Comparison of ENCODE assay signal across 1 cellular context in the genomic region with DNA sequence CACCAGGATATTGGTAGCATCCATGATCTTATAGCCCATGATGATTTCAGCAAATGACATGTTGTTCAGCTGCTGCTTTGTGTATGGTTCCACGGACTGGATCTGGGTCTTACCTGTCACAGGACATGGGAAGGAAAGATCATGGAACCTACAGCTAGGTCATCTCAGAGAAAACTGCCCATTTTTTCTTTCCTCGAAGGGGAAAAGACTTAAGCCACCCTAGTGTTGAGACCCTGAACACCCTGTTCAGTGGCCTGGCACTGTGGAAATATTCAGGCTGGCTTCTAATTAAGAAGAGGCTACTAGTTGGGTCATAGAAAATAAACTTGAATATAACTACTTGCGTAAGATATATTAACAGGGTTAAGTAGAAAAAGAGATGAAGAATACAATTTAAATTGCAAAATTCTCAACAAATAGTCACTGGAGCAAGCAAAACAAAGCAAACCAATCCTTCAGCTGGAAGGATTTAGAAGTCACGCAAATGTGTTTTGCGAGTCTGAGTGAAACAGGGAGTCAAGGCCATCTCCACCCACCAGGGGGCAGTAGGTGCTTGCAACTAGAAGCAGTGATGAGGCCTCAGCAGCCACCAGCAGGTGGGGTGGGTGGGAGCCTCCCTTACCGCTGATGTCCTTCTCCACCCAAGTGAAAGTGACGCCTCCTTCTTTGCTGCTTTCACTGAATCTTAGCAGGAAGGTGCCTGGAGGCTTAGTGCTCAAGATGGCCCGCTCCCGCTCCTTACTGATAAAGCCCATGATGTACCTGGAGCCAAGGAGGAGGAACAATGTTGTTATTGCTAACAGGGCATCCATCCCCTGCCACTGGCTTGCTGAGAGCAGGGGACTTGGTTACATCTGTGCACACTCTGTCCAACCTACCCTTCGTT.
TF ChIP-seq lines count a peak whose summit lies in the region.

No MANE protein-coding gene starts in this region.

TF ChIP-seq in K562, 482 proteins besides CTCF, POLR2A, EP300 and RAD21 (continued from another document and continues in another):
- TF ChIP-seq CEBPG (CRISPR knock-in tag; IDR thresholded peaks at IDR 0.05) = no peak
- no peak for TF ChIP-seq CEBPG (tag; conservative IDR thresholded peaks at IDR 0.05 in 1 of 2, IDR thresholded peaks at IDR 0.05 in 1 of 2)
- TF ChIP-seq, protein P1, sequence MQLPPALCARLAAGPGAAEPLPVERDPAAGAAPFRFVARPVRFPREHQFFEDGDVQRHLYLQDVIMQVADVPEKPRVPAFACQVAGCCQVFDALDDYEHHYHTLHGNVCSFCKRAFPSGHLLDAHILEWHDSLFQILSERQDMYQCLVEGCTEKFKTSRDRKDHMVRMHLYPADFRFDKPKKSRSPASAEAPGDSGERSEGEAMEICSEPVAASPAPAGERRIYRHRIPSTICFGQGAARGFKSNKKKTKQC (CRISPR knock-in tag; IDR thresholded peaks at IDR 0.05) = 0 out of 2 replicates have a peak, but pooled peaks have one; percentile 31
- TF ChIP-seq SMARCB1 (IDR thresholded peaks at IDR 0.05; ENCODE audit: insufficient read length, low read depth) = no peak
- 0 out of 2 replicates have a peak, but pooled peaks have one; percentile 60 for TF ChIP-seq ZEB2 (IDR thresholded peaks at IDR 0.05)
- peak; percentile 26; the same call in 1 of the 2 replicates for TF ChIP-seq TCF7 (IDR thresholded peaks at IDR 0.05; ENCODE audit: borderline replicate concordance)
- peak; percentile 62 for TF ChIP-seq NEUROD1 (IDR thresholded peaks at IDR 0.05; ENCODE audit: borderline replicate concordance, low read depth, low read length, partially characterized antibody)
- TF ChIP-seq, protein P2, sequence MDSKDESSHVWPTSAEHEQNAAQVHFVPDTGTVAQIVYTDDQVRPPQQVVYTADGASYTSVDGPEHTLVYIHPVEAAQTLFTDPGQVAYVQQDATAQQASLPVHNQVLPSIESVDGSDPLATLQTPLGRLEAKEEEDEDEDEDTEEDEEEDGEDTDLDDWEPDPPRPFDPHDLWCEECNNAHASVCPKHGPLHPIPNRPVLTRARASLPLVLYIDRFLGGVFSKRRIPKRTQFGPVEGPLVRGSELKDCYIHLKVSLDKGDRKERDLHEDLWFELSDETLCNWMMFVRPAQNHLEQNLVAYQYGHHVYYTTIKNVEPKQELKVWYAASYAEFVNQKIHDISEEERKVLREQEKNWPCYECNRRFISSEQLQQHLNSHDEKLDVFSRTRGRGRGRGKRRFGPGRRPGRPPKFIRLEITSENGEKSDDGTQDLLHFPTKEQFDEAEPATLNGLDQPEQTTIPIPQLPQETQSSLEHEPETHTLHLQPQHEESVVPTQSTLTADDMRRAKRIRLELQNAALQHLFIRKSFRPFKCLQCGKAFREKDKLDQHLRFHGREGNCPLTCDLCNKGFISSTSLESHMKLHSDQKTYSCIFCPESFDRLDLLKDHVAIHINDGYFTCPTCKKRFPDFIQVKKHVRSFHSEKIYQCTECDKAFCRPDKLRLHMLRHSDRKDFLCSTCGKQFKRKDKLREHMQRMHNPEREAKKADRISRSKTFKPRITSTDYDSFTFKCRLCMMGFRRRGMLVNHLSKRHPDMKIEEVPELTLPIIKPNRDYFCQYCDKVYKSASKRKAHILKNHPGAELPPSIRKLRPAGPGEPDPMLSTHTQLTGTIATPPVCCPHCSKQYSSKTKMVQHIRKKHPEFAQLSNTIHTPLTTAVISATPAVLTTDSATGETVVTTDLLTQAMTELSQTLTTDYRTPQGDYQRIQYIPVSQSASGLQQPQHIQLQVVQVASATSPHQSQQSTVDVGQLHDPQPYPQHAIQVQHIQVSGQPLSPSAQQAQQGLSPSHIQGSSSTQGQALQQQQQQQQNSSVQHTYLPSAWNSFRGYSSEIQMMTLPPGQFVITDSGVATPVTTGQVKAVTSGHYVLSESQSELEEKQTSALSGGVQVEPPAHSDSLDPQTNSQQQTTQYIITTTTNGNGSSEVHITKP (IDR thresholded peaks at IDR 0.05; ENCODE audit: partially characterized antibody) = peak; percentile 14
- TF ChIP-seq, protein P3, sequence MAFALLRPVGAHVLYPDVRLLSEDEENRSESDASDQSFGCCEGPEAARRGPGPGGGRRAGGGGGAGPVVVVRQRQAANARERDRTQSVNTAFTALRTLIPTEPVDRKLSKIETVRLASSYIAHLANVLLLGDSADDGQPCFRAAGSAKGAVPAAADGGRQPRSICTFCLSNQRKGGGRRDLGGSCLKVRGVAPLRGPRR (CRISPR knock-in tag; IDR thresholded peaks at IDR 0.05) = no peak
- 0 out of 2 replicates have a peak, but pooled peaks have one; percentile 74 for TF ChIP-seq TARDBP (IDR thresholded peaks at IDR 0.05)
- TF ChIP-seq, protein P4, sequence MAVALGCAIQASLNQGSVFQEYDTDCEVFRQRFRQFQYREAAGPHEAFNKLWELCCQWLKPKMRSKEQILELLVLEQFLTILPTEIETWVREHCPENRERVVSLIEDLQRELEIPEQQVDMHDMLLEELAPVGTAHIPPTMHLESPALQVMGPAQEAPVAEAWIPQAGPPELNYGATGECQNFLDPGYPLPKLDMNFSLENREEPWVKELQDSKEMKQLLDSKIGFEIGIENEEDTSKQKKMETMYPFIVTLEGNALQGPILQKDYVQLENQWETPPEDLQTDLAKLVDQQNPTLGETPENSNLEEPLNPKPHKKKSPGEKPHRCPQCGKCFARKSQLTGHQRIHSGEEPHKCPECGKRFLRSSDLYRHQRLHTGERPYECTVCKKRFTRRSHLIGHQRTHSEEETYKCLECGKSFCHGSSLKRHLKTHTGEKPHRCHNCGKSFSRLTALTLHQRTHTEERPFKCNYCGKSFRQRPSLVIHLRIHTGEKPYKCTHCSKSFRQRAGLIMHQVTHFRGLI (CRISPR knock-in tag; IDR thresholded peaks at IDR 0.05) = no peak
- TF ChIP-seq ETV5 (CRISPR knock-in tag; IDR thresholded peaks at IDR 0.05; ENCODE audit: low read depth) = no peak
- TF ChIP-seq ZNF217 (CRISPR knock-in tag; IDR thresholded peaks at IDR 0.05) = no peak
- no peak for TF ChIP-seq RFX1 (IDR thresholded peaks at IDR 0.05)
- 0 out of 2 replicates have a peak, but pooled peaks have one; percentile 21 for TF ChIP-seq FOXP1 (CRISPR knock-in tag; IDR thresholded peaks at IDR 0.05)
- TF ChIP-seq HNRNPL (IDR thresholded peaks at IDR 0.05; ENCODE audit: low read depth, low read length) = no peak
- TF ChIP-seq, protein P5, sequence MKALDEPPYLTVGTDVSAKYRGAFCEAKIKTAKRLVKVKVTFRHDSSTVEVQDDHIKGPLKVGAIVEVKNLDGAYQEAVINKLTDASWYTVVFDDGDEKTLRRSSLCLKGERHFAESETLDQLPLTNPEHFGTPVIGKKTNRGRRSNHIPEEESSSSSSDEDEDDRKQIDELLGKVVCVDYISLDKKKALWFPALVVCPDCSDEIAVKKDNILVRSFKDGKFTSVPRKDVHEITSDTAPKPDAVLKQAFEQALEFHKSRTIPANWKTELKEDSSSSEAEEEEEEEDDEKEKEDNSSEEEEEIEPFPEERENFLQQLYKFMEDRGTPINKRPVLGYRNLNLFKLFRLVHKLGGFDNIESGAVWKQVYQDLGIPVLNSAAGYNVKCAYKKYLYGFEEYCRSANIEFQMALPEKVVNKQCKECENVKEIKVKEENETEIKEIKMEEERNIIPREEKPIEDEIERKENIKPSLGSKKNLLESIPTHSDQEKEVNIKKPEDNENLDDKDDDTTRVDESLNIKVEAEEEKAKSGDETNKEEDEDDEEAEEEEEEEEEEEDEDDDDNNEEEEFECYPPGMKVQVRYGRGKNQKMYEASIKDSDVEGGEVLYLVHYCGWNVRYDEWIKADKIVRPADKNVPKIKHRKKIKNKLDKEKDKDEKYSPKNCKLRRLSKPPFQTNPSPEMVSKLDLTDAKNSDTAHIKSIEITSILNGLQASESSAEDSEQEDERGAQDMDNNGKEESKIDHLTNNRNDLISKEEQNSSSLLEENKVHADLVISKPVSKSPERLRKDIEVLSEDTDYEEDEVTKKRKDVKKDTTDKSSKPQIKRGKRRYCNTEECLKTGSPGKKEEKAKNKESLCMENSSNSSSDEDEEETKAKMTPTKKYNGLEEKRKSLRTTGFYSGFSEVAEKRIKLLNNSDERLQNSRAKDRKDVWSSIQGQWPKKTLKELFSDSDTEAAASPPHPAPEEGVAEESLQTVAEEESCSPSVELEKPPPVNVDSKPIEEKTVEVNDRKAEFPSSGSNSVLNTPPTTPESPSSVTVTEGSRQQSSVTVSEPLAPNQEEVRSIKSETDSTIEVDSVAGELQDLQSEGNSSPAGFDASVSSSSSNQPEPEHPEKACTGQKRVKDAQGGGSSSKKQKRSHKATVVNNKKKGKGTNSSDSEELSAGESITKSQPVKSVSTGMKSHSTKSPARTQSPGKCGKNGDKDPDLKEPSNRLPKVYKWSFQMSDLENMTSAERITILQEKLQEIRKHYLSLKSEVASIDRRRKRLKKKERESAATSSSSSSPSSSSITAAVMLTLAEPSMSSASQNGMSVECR (CRISPR knock-in tag; IDR thresholded peaks at IDR 0.05) = peak; percentile 55; the same call in 1 of the 2 replicates
- TF ChIP-seq ZNF764 (CRISPR knock-in tag; IDR thresholded peaks at IDR 0.05; ENCODE audit: low read depth) = no peak
- no peak for TF ChIP-seq ILF3 (IDR thresholded peaks at IDR 0.05; ENCODE audit: borderline replicate concordance)
- no peak for TF ChIP-seq CCAR2 (IDR thresholded peaks at IDR 0.05; ENCODE audit: low read depth, low read length)
- TF ChIP-seq HCFC1 (IDR thresholded peaks at IDR 0.05; ENCODE audit: low read depth, low read length) = no peak; the same call in 1 of the 2 replicates
- no peak for TF ChIP-seq MBD2 (IDR thresholded peaks at IDR 0.05; ENCODE audit: borderline replicate concordance, low read depth)
- no peak for TF ChIP-seq ZNF263 (CRISPR knock-in tag; IDR thresholded peaks at IDR 0.05; ENCODE audit: borderline replicate concordance)
- TF ChIP-seq, protein P6, sequence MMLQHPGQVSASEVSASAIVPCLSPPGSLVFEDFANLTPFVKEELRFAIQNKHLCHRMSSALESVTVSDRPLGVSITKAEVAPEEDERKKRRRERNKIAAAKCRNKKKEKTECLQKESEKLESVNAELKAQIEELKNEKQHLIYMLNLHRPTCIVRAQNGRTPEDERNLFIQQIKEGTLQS (IDR thresholded peaks at IDR 0.05) = no peak
- TF ChIP-seq, protein P6 (CRISPR knock-in tag; conservative IDR thresholded peaks at IDR 0.05) = no peak
- no peak for TF ChIP-seq ZNF354B (CRISPR knock-in tag; IDR thresholded peaks at IDR 0.05)
- TF ChIP-seq ATF7 (IDR thresholded peaks at IDR 0.05) = peak; percentile 59; the same call in 1 of the 2 replicates
- TF ChIP-seq, protein P7, sequence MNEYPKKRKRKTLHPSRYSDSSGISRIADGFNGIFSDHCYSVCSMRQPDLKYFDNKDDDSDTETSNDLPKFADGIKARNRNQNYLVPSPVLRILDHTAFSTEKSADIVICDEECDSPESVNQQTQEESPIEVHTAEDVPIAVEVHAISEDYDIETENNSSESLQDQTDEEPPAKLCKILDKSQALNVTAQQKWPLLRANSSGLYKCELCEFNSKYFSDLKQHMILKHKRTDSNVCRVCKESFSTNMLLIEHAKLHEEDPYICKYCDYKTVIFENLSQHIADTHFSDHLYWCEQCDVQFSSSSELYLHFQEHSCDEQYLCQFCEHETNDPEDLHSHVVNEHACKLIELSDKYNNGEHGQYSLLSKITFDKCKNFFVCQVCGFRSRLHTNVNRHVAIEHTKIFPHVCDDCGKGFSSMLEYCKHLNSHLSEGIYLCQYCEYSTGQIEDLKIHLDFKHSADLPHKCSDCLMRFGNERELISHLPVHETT (CRISPR knock-in tag; conservative IDR thresholded peaks at IDR 0.05 in 1 of 2, IDR thresholded peaks at IDR 0.05 in 1 of 2) = 0 out of 4 replicates have a peak, but pooled peaks of 1 of the 2 experiments have one; percentile 24
- TF ChIP-seq, protein P8, sequence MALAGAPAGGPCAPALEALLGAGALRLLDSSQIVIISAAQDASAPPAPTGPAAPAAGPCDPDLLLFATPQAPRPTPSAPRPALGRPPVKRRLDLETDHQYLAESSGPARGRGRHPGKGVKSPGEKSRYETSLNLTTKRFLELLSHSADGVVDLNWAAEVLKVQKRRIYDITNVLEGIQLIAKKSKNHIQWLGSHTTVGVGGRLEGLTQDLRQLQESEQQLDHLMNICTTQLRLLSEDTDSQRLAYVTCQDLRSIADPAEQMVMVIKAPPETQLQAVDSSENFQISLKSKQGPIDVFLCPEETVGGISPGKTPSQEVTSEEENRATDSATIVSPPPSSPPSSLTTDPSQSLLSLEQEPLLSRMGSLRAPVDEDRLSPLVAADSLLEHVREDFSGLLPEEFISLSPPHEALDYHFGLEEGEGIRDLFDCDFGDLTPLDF (CRISPR knock-in tag; IDR thresholded peaks at IDR 0.05) = 0 out of 2 replicates have a peak, but pooled peaks have one; percentile 26
- TF ChIP-seq, protein P9, sequence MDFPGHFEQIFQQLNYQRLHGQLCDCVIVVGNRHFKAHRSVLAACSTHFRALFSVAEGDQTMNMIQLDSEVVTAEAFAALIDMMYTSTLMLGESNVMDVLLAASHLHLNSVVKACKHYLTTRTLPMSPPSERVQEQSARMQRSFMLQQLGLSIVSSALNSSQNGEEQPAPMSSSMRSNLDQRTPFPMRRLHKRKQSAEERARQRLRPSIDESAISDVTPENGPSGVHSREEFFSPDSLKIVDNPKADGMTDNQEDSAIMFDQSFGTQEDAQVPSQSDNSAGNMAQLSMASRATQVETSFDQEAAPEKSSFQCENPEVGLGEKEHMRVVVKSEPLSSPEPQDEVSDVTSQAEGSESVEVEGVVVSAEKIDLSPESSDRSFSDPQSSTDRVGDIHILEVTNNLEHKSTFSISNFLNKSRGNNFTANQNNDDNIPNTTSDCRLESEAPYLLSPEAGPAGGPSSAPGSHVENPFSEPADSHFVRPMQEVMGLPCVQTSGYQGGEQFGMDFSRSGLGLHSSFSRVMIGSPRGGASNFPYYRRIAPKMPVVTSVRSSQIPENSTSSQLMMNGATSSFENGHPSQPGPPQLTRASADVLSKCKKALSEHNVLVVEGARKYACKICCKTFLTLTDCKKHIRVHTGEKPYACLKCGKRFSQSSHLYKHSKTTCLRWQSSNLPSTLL (IDR thresholded peaks at IDR 0.05) = no peak
- no peak for TF ChIP-seq ZFP1 (CRISPR knock-in tag; IDR thresholded peaks at IDR 0.05)
- TF ChIP-seq, protein P10, sequence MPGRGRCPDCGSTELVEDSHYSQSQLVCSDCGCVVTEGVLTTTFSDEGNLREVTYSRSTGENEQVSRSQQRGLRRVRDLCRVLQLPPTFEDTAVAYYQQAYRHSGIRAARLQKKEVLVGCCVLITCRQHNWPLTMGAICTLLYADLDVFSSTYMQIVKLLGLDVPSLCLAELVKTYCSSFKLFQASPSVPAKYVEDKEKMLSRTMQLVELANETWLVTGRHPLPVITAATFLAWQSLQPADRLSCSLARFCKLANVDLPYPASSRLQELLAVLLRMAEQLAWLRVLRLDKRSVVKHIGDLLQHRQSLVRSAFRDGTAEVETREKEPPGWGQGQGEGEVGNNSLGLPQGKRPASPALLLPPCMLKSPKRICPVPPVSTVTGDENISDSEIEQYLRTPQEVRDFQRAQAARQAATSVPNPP (IDR thresholded peaks at IDR 0.05; ENCODE audit: borderline replicate concordance, insufficient read depth, insufficient read length) = no peak
- 0 out of 2 replicates have a peak, but pooled peaks have one; percentile 20 for TF ChIP-seq EHMT2 (IDR thresholded peaks at IDR 0.05)
- no peak for TF ChIP-seq BMI1 (IDR thresholded peaks at IDR 0.05; ENCODE audit: low read length)
- no peak for TF ChIP-seq HMGN3 (IDR thresholded peaks at IDR 0.05; ENCODE audit: borderline replicate concordance, extremely low read depth, insufficient read length, low read depth, low read length)
- TF ChIP-seq, protein P11, sequence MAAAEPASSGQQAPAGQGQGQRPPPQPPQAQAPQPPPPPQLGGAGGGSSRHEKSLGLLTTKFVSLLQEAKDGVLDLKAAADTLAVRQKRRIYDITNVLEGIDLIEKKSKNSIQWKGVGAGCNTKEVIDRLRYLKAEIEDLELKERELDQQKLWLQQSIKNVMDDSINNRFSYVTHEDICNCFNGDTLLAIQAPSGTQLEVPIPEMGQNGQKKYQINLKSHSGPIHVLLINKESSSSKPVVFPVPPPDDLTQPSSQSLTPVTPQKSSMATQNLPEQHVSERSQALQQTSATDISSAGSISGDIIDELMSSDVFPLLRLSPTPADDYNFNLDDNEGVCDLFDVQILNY (CRISPR knock-in tag; IDR thresholded peaks at IDR 0.05) = no peak
- TF ChIP-seq ZNF282 (CRISPR knock-in tag; IDR thresholded peaks at IDR 0.05) = no peak
